9 cellular contexts compared by ENCODE assay signal in the genomic region with DNA sequence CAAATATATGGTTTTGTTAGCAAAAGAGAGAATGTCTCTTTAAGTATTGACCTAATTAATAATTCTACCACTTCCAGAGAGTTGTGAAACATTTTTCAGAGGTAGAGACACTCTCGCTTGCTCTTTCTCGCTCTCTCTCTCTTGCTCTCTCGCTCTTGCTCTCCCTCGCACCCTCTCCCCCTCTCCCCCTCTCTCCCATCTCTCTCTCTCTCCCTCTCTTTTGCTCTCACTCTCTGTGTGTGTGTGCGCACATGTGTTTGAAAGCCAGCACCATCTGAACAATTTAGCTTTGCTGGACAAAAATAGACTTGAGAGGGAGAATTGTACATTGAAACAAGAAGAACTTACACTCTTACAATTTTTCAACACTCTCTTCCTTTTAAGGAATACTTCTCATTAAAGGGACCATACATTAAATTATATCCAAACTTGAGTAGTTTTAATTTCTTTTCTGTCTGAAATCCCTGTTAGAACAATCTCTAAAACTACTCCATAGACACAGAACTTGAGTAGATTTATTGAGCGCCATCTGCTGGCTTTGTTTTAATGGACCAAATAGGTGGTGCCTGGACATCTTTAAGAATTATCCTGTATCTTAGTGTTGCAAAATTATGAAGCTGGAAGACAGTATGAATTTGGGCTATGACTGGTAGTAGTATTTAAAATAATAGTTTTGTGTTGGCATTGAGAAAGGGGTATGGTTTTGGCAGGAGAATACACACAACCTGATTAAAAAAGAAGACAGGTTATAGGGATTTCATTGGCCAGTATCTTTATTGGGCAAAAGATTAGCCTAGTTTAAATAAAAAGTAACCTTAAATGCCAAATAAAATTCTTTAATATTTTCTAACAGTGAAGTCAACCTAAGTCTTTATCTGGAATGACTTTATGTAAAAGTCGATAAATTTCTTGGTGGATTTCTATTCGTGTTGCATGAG.
DNase-seq lines count a peak whose midpoint lies in the region; ATAC-seq, FAIRE-seq and TF ChIP-seq lines count a peak whose summit lies in the region.
"Had no signal": no experiment of that assay in that cellular context is flagged by ENCODE, and none has a peak within 500 bp of the region (broad histone marks: within the 10 kb centered on the region; RNA-seq: fewer than 3 reads in every experiment).

No MANE protein-coding gene starts in this region.

- no peak overlapping the region for H3K4me3 Mint-ChIP-seq in activated CD8-positive, alpha-beta T cell treated with anti-CD3 and anti-CD28 coated beads, Interleukin-2, amount 10 ng/mL, durations not matched to agents 7 days and 5 days
- H3K4me3 Mint-ChIP-seq: natural killer cell treated with Interleukin-12 subunit alpha and Interleukin-12 subunit beta and Interleukin-15 and Interleukin-18, amount 100 ng/mL, for 72 hours had no signal

- peak; percentile 50 for ATAC-seq in Right ventricle myocardium inferior
- ATAC-seq in activated CD8-positive, alpha-beta T cell treated with anti-CD3 and anti-CD28 coated beads, Interleukin-2, amount 10 ng/mL, durations not matched to agents 7 days and 5 days: no peak
- ATAC-seq in pancreas: peak; percentile 67 to 84 (median 82)
- ATAC-seq in GM21528 (IDR thresholded peaks at IDR 0.05; ENCODE audit: low FRiP score, unreplicated experiment): no peak

- H3K27me3 Mint-ChIP-seq in activated CD8-positive, alpha-beta T cell treated with anti-CD3 and anti-CD28 coated beads, Interleukin-2, amount 10 ng/mL, durations not matched to agents 7 days and 5 days (ENCODE audit: low read depth): no peaks in the 10 kb centered on the region
- H3K27me3 Mint-ChIP-seq: natural killer cell treated with Interleukin-12 subunit alpha and Interleukin-12 subunit beta and Interleukin-15 and Interleukin-18, amount 100 ng/mL, for 72 hours had no signal

- no peak overlapping the region for H3K4me3 ChIP-seq in pancreas

- H3K36me3 ChIP-seq in pancreas: no peaks in the 10 kb centered on the region

- DNase-seq in Right ventricle myocardium inferior (ENCODE audit: missing footprints) (no peak), cardiac septum (ENCODE audit: low spot score) (no peak), NCI-H2227 (lab: John Stamatoyannopoulos, UW; ENCODE audit: unreplicated experiment) (peak; percentile 53), fibroblast of the conjunctiva (ENCODE audit: low read depth) (peak; percentile 51), pancreas (peak in 2 of 6 donors; percentile 30 to 40)
- DNase-seq in activated CD8-positive, alpha-beta T cell treated with anti-CD3 and anti-CD28 coated beads, Interleukin-2, amount 10 ng/mL, durations not matched to agents 7 days and 5 days: peak; percentile 66
- DNase-seq in effector CD8-positive, alpha-beta T cell (lab: John Stamatoyannopoulos, UW): no peak

- H3K4me1 Mint-ChIP-seq in activated CD8-positive, alpha-beta T cell treated with anti-CD3 and anti-CD28 coated beads, Interleukin-2, amount 10 ng/mL, durations not matched to agents 7 days and 5 days (ENCODE audit: low read depth): peaks cover 10% of the 10 kb centered on the region

- no peaks in the 10 kb centered on the region for H3K36me3 Mint-ChIP-seq in activated CD8-positive, alpha-beta T cell treated with anti-CD3 and anti-CD28 coated beads, Interleukin-2, amount 10 ng/mL, durations not matched to agents 7 days and 5 days (ENCODE audit: low read depth)
- H3K36me3 Mint-ChIP-seq: natural killer cell treated with Interleukin-12 subunit alpha and Interleukin-12 subunit beta and Interleukin-15 and Interleukin-18, amount 100 ng/mL, for 72 hours had no signal

- no peaks in the 10 kb centered on the region for H3K9me3 ChIP-seq in pancreas

- CTCF ChIA-PET in activated CD8-positive, alpha-beta T cell treated with anti-CD3 and anti-CD28 coated beads, Interleukin-2, amount 10 ng/mL, durations not matched to agents 7 days and 5 days (lab: Charles Lee): interaction anchor here (0.6 to 3.4 kb wide), 28 partner anchors 11 to 215 kb away, joined by 3 to 32 read pairs (median 5); no protein-coding TSS in a partner anchor

- 62 to 64% methylated on average over 8 of the region's 8 CpGs for WGBS in pancreas, 2 donors

- H3K27ac ChIP-seq in pancreas: no peak overlapping the region

- H3K4me1 ChIP-seq in pancreas: no peaks in the 10 kb centered on the region

- H3K27me3 ChIP-seq in pancreas: no peaks in the 10 kb centered on the region

- FAIRE-seq in pancreas (lab: Jason Lieb, UNC): peak; percentile 96

- no peaks in the 10 kb centered on the region for H3K9me3 Mint-ChIP-seq in activated CD8-positive, alpha-beta T cell treated with anti-CD3 and anti-CD28 coated beads, Interleukin-2, amount 10 ng/mL, durations not matched to agents 7 days and 5 days (ENCODE audit: insufficient read depth)
- H3K9me3 Mint-ChIP-seq: natural killer cell treated with Interleukin-12 subunit alpha and Interleukin-12 subunit beta and Interleukin-15 and Interleukin-18, amount 100 ng/mL, for 72 hours had no signal

- H3K27ac Mint-ChIP-seq in activated CD8-positive, alpha-beta T cell treated with anti-CD3 and anti-CD28 coated beads, Interleukin-2, amount 10 ng/mL, durations not matched to agents 7 days and 5 days: peak overlapping the region; percentile 28

- POLR2A ChIA-PET in activated CD8-positive, alpha-beta T cell treated with anti-CD3 and anti-CD28 coated beads, Interleukin-2, amount 10 ng/mL, durations not matched to agents 7 days and 5 days (lab: Charles Lee): interaction anchor here (0.6 kb wide), 1 partner anchor 660 kb away, joined by 5 read pairs; no protein-coding TSS in a partner anchor

- peak in 2 of 4 donors; percentile 28 to 36 for TF ChIP-seq CTCF in pancreas (IDR thresholded peaks at IDR 0.05)

- intact Hi-C loops in Right ventricle myocardium inferior (cut with DNase I): loop anchor here (5.0 kb wide), 3 partner anchors 77 to 222 kb away; no protein-coding TSS in a partner anchor
- intact Hi-C loops in cardiac septum (cut with DNase I): loop anchor here (2.0 to 5.0 kb wide), 2 partner anchors 77 to 174 kb away; no protein-coding TSS in a partner anchor
- intact Hi-C loops in pancreas (cut with DNase I): loop anchor here in 1 of 3 donors (10.0 kb wide), 1 partner anchor 210 kb away; no protein-coding TSS in a partner anchor

Comparison
In these comparisons a context has a peak if more than half of its experiments do, and no peak if none do; other contexts are left out.
1. ATAC-seq: peak in Right ventricle myocardium inferior (single experiment) and pancreas (4 of 4); none in activated CD8-positive, alpha-beta T cell treated with anti-CD3 and anti-CD28 coated beads, Interleukin-2, amount 10 ng/mL, durations not matched to agents 7 days and 5 days (single experiment) and GM21528 (single experiment).
2. DNase-seq: peak in NCI-H2227 (single experiment), activated CD8-positive, alpha-beta T cell treated with anti-CD3 and anti-CD28 coated beads, Interleukin-2, amount 10 ng/mL, durations not matched to agents 7 days and 5 days (single experiment) and fibroblast of the conjunctiva (single experiment); none in Right ventricle myocardium inferior (single experiment), cardiac septum (single experiment) and effector CD8-positive, alpha-beta T cell (single experiment).